Comparison of ENCODE assay signal across 3 cellular contexts in genomic region chr2:171487803-171488259, GRCh38.
A peak's percentile ranks its signal among the peaks of the same experiment; 100 is the strongest.
TF ChIP-seq lines count a peak whose summit lies in the region.

No MANE protein-coding gene starts in this region.

TF ChIP-seq in liver, 16 proteins besides CTCF, POLR2A, EP300 and RAD21:
- TF ChIP-seq JUND (IDR thresholded peaks at IDR 0.05) (no peak), FOXA2 (IDR thresholded peaks at IDR 0.05) (no peak), EGR1 (IDR thresholded peaks at IDR 0.05; ENCODE audit: low read depth in 2 of 2) (no peak), NR2F2 (IDR thresholded peaks at IDR 0.05) (no peak), TAF1 (conservative IDR thresholded peaks at IDR 0.05) (no peak), HNF4G (IDR thresholded peaks at IDR 0.05) (peak; percentile 53), SP1 (IDR thresholded peaks at IDR 0.05) (peak; percentile 57), REST (IDR thresholded peaks at IDR 0.05) (no peak), ATF3 (IDR thresholded peaks at IDR 0.05) (peak; percentile 75), RXRA (IDR thresholded peaks at IDR 0.05) (peak; percentile 74 to 81), YY1 (IDR thresholded peaks at IDR 0.05) (no peak), FOXA1 (IDR thresholded peaks at IDR 0.05) (no peak), HNF4A (conservative IDR thresholded peaks at IDR 0.05) (peak; percentile 83 to 86), GABPA (IDR thresholded peaks at IDR 0.05 in 1 of 2, conservative IDR thresholded peaks at IDR 0.05 in 1 of 2) (peak; percentile 40 to 57)
- TF ChIP-seq, protein P1, sequence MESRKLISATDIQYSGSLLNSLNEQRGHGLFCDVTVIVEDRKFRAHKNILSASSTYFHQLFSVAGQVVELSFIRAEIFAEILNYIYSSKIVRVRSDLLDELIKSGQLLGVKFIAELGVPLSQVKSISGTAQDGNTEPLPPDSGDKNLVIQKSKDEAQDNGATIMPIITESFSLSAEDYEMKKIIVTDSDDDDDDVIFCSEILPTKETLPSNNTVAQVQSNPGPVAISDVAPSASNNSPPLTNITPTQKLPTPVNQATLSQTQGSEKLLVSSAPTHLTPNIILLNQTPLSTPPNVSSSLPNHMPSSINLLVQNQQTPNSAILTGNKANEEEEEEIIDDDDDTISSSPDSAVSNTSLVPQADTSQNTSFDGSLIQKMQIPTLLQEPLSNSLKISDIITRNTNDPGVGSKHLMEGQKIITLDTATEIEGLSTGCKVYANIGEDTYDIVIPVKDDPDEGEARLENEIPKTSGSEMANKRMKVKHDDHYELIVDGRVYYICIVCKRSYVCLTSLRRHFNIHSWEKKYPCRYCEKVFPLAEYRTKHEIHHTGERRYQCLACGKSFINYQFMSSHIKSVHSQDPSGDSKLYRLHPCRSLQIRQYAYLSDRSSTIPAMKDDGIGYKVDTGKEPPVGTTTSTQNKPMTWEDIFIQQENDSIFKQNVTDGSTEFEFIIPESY (IDR thresholded peaks at IDR 0.05) = no peak
- TF ChIP-seq, protein P2, sequence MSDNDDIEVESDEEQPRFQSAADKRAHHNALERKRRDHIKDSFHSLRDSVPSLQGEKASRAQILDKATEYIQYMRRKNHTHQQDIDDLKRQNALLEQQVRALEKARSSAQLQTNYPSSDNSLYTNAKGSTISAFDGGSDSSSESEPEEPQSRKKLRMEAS (IDR thresholded peaks at IDR 0.05) = no peak

TF ChIP-seq in HepG2, 621 proteins besides CTCF, POLR2A, EP300 and RAD21 (continues in another document):
- no peak for TF ChIP-seq GFI1 (CRISPR knock-in tag; IDR thresholded peaks at IDR 0.05; ENCODE audit: borderline replicate concordance)
- TF ChIP-seq ZNF282 (IDR thresholded peaks at IDR 0.05; ENCODE audit: partially characterized antibody) = no peak
- TF ChIP-seq, protein P2 (IDR thresholded peaks at IDR 0.05) = no peak
- no peak for TF ChIP-seq PAF1 (CRISPR knock-in tag; IDR thresholded peaks at IDR 0.05)
- TF ChIP-seq ATAD3A (CRISPR knock-in tag; IDR thresholded peaks at IDR 0.05) = no peak
- no peak for TF ChIP-seq PATZ1 (CRISPR knock-in tag; IDR thresholded peaks at IDR 0.05)
- TF ChIP-seq, protein P3, sequence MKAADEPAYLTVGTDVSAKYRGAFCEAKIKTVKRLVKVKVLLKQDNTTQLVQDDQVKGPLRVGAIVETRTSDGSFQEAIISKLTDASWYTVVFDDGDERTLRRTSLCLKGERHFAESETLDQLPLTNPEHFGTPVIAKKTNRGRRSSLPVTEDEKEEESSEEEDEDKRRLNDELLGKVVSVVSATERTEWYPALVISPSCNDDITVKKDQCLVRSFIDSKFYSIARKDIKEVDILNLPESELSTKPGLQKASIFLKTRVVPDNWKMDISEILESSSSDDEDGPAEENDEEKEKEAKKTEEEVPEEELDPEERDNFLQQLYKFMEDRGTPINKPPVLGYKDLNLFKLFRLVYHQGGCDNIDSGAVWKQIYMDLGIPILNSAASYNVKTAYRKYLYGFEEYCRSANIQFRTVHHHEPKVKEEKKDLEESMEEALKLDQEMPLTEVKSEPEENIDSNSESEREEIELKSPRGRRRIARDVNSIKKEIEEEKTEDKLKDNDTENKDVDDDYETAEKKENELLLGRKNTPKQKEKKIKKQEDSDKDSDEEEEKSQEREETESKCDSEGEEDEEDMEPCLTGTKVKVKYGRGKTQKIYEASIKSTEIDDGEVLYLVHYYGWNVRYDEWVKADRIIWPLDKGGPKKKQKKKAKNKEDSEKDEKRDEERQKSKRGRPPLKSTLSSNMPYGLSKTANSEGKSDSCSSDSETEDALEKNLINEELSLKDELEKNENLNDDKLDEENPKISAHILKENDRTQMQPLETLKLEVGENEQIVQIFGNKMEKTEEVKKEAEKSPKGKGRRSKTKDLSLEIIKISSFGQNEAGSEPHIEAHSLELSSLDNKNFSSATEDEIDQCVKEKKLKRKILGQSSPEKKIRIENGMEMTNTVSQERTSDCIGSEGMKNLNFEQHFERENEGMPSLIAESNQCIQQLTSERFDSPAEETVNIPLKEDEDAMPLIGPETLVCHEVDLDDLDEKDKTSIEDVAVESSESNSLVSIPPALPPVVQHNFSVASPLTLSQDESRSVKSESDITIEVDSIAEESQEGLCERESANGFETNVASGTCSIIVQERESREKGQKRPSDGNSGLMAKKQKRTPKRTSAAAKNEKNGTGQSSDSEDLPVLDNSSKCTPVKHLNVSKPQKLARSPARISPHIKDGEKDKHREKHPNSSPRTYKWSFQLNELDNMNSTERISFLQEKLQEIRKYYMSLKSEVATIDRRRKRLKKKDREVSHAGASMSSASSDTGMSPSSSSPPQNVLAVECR (CRISPR knock-in tag; IDR thresholded peaks at IDR 0.05; ENCODE audit: borderline replicate concordance) = no peak
- TF ChIP-seq FOXM1 (CRISPR knock-in tag; IDR thresholded peaks at IDR 0.05) = no peak
- TF ChIP-seq MTF2 (CRISPR knock-in tag; IDR thresholded peaks at IDR 0.05; ENCODE audit: borderline replicate concordance) = no peak
- TF ChIP-seq, protein P4, sequence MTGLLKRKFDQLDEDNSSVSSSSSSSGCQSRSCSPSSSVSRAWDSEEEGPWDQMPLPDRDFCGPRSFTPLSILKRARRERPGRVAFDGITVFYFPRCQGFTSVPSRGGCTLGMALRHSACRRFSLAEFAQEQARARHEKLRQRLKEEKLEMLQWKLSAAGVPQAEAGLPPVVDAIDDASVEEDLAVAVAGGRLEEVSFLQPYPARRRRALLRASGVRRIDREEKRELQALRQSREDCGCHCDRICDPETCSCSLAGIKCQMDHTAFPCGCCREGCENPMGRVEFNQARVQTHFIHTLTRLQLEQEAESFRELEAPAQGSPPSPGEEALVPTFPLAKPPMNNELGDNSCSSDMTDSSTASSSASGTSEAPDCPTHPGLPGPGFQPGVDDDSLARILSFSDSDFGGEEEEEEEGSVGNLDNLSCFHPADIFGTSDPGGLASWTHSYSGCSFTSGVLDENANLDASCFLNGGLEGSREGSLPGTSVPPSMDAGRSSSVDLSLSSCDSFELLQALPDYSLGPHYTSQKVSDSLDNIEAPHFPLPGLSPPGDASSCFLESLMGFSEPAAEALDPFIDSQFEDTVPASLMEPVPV (CRISPR knock-in tag; IDR thresholded peaks at IDR 0.05) = no peak
- TF ChIP-seq, protein P5, sequence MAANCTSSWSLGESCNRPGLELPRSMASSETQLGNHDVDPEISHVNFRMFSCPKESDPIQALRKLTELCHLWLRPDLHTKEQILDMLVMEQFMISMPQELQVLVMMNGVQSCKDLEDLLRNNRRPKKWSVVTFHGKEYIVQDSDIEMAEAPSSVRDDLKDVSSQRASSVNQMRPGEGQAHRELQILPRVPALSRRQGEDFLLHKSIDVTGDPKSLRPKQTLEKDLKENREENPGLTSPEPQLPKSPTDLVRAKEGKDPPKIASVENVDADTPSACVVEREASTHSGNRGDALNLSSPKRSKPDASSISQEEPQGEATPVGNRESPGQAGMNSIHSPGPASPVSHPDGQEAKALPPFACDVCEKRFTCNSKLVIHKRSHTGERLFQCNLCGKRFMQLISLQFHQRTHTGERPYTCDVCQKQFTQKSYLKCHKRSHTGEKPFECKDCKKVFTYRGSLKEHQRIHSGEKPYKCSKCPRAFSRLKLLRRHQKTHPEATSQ (CRISPR knock-in tag; IDR thresholded peaks at IDR 0.05; ENCODE audit: borderline replicate concordance) = no peak
- TF ChIP-seq ZNF317 (CRISPR knock-in tag; IDR thresholded peaks at IDR 0.05) = no peak
- no peak for TF ChIP-seq SCMH1 (CRISPR knock-in tag; IDR thresholded peaks at IDR 0.05; ENCODE audit: borderline replicate concordance)
- no peak for TF ChIP-seq SIN3A (IDR thresholded peaks at IDR 0.05; ENCODE audit: borderline replicate concordance, low read depth, low read length)

TF ChIP-seq in SK-N-SH, 30 proteins besides CTCF, POLR2A, EP300 and RAD21:
- no peak for TF ChIP-seq MXI1 (IDR thresholded peaks at IDR 0.05; ENCODE audit: low read depth, low read length)
- TF ChIP-seq FOSL2 (IDR thresholded peaks at IDR 0.05; ENCODE audit: borderline replicate concordance, low read depth) = no peak
- TF ChIP-seq POLR2AphosphoS5 (IDR thresholded peaks at IDR 0.05; ENCODE audit: low read depth, low read length) = no peak
- TF ChIP-seq, protein P6, sequence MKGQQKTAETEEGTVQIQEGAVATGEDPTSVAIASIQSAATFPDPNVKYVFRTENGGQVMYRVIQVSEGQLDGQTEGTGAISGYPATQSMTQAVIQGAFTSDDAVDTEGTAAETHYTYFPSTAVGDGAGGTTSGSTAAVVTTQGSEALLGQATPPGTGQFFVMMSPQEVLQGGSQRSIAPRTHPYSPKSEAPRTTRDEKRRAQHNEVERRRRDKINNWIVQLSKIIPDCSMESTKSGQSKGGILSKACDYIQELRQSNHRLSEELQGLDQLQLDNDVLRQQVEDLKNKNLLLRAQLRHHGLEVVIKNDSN (IDR thresholded peaks at IDR 0.05; ENCODE audit: borderline replicate concordance, low read depth) = no peak
- no peak for TF ChIP-seq USF2 (IDR thresholded peaks at IDR 0.05; ENCODE audit: borderline replicate concordance, low read depth, low read length)
- no peak for TF ChIP-seq MEF2A (IDR thresholded peaks at IDR 0.05; ENCODE audit: borderline replicate concordance, low read depth)
- TF ChIP-seq, protein P1 (IDR thresholded peaks at IDR 0.05; ENCODE audit: borderline replicate concordance, low read depth) = no peak
- TF ChIP-seq TEAD4 (IDR thresholded peaks at IDR 0.05; ENCODE audit: borderline replicate concordance, insufficient read depth) = no peak
- TF ChIP-seq JUND (IDR thresholded peaks at IDR 0.05) = no peak
- no peak for TF ChIP-seq CHD2 (IDR thresholded peaks at IDR 0.05; ENCODE audit: low read length, partially characterized antibody)
- TF ChIP-seq IRF3 (IDR thresholded peaks at IDR 0.05; ENCODE audit: low read depth, low read length) = no peak
- TF ChIP-seq GATA2 (CRISPR knock-in tag; IDR thresholded peaks at IDR 0.05) = no peak
- TF ChIP-seq, protein P2 (IDR thresholded peaks at IDR 0.05; ENCODE audit: low read depth) = no peak
- no peak for TF ChIP-seq FOXJ3 (CRISPR knock-in tag; IDR thresholded peaks at IDR 0.05)
- no peak for TF ChIP-seq TAF1 (IDR thresholded peaks at IDR 0.05; ENCODE audit: borderline replicate concordance, low read depth, low read length)
